Comparison of ENCODE assay signal across 26 cellular contexts in the genomic region with DNA sequence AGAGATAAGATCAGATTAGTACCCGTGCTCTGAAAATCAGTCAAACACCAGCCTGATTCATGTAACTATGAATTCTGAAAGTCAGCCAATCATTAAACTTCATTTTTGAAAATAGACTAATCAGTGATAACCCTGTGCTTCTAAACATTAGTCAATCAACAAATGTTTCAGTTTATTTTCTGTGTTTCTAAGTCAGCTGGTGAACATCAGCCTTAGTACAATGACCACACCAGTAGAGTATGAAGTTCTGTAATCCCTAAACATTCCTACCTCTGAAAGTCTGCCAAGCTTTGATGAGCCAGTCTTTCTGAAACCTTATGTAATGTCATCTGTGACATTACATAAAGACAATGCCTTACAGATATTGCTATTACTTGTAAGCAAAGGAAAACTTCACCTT.
DNase-seq lines count a peak whose midpoint lies in the region; ATAC-seq, FAIRE-seq and TF ChIP-seq lines count a peak whose summit lies in the region.
"Had no signal": no experiment of that assay in that cellular context is flagged by ENCODE, and none has a peak within 500 bp of the region (broad histone marks: within the 10 kb centered on the region; RNA-seq: fewer than 3 reads in every experiment).

No MANE protein-coding gene starts in this region.

- no peaks in the 10 kb centered on the region for H3K27me3 Mint-ChIP-seq in astrocyte (ENCODE audit: low read depth, unreplicated experiment)
- H3K27me3 Mint-ChIP-seq: activated CD8-positive, alpha-beta memory T cell treated with anti-CD3 and anti-CD28 coated beads, Interleukin-2, amount 10 ng/mL, durations not matched to agents 7 days and 5 days; activated naive CD8-positive, alpha-beta T cell treated with anti-CD3 and anti-CD28 coated beads, Interleukin-2, amount 10 ng/mL, durations not matched to agents 7 days and 5 days; activated T-helper 17 cell treated with anti-CD3 and anti-CD28 coated beads, Interleukin-2, amount 50 U/mL, for 72 hours; B cell; stimulated activated naive CD8-positive, alpha-beta T cell treated with anti-CD3 and anti-CD28 coated beads, Interleukin-15, amount 100 ng/mL, for 72 hours; T-cell had no signal

- no peak overlapping the region for H3K4me3 ChIP-seq in astrocyte (ENCODE audit: insufficient read depth, low read depth, low read length)
- H3K4me3 ChIP-seq: MG63, mucosa of descending colon had no signal

- no peak overlapping the region for H3K9ac ChIP-seq in astrocyte (ENCODE audit: low read length)

- H3K79me2 ChIP-seq in astrocyte (ENCODE audit: insufficient read depth, low read length) = no peaks in the 10 kb centered on the region

- no peak overlapping the region for H3K4me3 Mint-ChIP-seq in astrocyte (ENCODE audit: unreplicated experiment)
- H3K4me3 Mint-ChIP-seq: activated CD8-positive, alpha-beta memory T cell treated with anti-CD3 and anti-CD28 coated beads, Interleukin-2, amount 10 ng/mL, durations not matched to agents 7 days and 5 days; activated naive CD8-positive, alpha-beta T cell treated with anti-CD3 and anti-CD28 coated beads, Interleukin-2, amount 10 ng/mL, durations not matched to agents 7 days and 5 days; activated T-helper 17 cell treated with anti-CD3 and anti-CD28 coated beads, Interleukin-2, amount 50 U/mL, for 72 hours; B cell; H9; stimulated activated naive CD8-positive, alpha-beta T cell treated with anti-CD3 and anti-CD28 coated beads, Interleukin-15, amount 100 ng/mL, for 72 hours; T-cell had no signal

- H3K27me3 ChIP-seq in astrocyte (ENCODE audit: insufficient read depth, low read length) = no peaks in the 10 kb centered on the region
- H3K27me3 ChIP-seq: MG63 had no signal

- no peaks in the 10 kb centered on the region for H3K9me3 Mint-ChIP-seq in astrocyte (ENCODE audit: unreplicated experiment)
- H3K9me3 Mint-ChIP-seq: activated T-helper 17 cell treated with anti-CD3 and anti-CD28 coated beads, Interleukin-2, amount 50 U/mL, for 72 hours; H9; stimulated activated naive CD8-positive, alpha-beta T cell treated with anti-CD3 and anti-CD28 coated beads, Interleukin-15, amount 100 ng/mL, for 72 hours had no signal

- no peak for TF ChIP-seq CTCF in astrocyte (IDR thresholded peaks at IDR 0.05; ENCODE audit: insufficient read depth, low read depth, low read length)

- no peaks in the 10 kb centered on the region for H3K36me3 Mint-ChIP-seq in astrocyte (ENCODE audit: low read depth, unreplicated experiment)
- H3K36me3 Mint-ChIP-seq: activated CD8-positive, alpha-beta memory T cell treated with anti-CD3 and anti-CD28 coated beads, Interleukin-2, amount 10 ng/mL, durations not matched to agents 7 days and 5 days; activated naive CD8-positive, alpha-beta T cell treated with anti-CD3 and anti-CD28 coated beads, Interleukin-2, amount 10 ng/mL, durations not matched to agents 7 days and 5 days; T-cell had no signal

- peak overlapping the region; percentile 96 for H3K27ac Mint-ChIP-seq in astrocyte (ENCODE audit: unreplicated experiment)
- H3K27ac Mint-ChIP-seq: activated CD8-positive, alpha-beta memory T cell treated with anti-CD3 and anti-CD28 coated beads, Interleukin-2, amount 10 ng/mL, durations not matched to agents 7 days and 5 days; activated naive CD8-positive, alpha-beta T cell treated with anti-CD3 and anti-CD28 coated beads, Interleukin-2, amount 10 ng/mL, durations not matched to agents 7 days and 5 days; activated T-helper 17 cell treated with anti-CD3 and anti-CD28 coated beads, Interleukin-2, amount 50 U/mL, for 72 hours; B cell; H9; stimulated activated naive CD8-positive, alpha-beta T cell treated with anti-CD3 and anti-CD28 coated beads, Interleukin-15, amount 100 ng/mL, for 72 hours; T-cell had no signal

- no peak overlapping the region for H3K4me2 ChIP-seq in astrocyte (ENCODE audit: low read length)

- H3K27ac ChIP-seq in astrocyte (ENCODE audit: low read depth, low read length) = no peak overlapping the region

- H2AFZ ChIP-seq in astrocyte (ENCODE audit: low read depth, low read length) = no peak overlapping the region

- ATAC-seq in HG02678 (IDR thresholded peaks at IDR 0.05; ENCODE audit: unreplicated experiment) = no peak
- ATAC-seq: activated CD8-positive, alpha-beta memory T cell treated with anti-CD3 and anti-CD28 coated beads, Interleukin-2, amount 10 ng/mL, durations not matched to agents 7 days and 5 days; activated T-helper 17 cell treated with anti-CD3 and anti-CD28 coated beads, Interleukin-2, amount 50 U/mL, for 72 hours; left lobe of liver; mucosa of descending colon; stimulated activated naive CD8-positive, alpha-beta T cell treated with anti-CD3 and anti-CD28 coated beads, Interleukin-15, amount 100 ng/mL, for 72 hours; T-cell had no signal

- DNase-seq in HS-27A (ENCODE audit: low read depth) (peak; percentile 56), astrocyte (ENCODE audit: low read depth) (peak; percentile 79), glomerular visceral epithelial cell (ENCODE audit: extremely low spot score) (peak; percentile 45), stromal cell of bone marrow (ENCODE audit: low read depth) (peak; percentile 6)
- no peak for DNase-seq in activated CD4-positive, alpha-beta T cell treated with anti-CD3 and anti-CD28 coated beads for 48 hours
- no peak for DNase-seq in activated effector memory CD4-positive, alpha-beta T cell treated with Interleukin-2 at 50 U/mL for 16 hours
- DNase-seq: activated CD4-positive, alpha-beta T cell treated with anti-CD3 and anti-CD28 coated beads for 4 hours; activated CD8-positive, alpha-beta memory T cell treated with anti-CD3 and anti-CD28 coated beads, Interleukin-2, amount 10 ng/mL, durations not matched to agents 7 days and 5 days; activated naive CD8-positive, alpha-beta T cell treated with anti-CD3 and anti-CD28 coated beads, Interleukin-2, amount 10 ng/mL, durations not matched to agents 7 days and 5 days; Caco-2; caudate nucleus; effector CD4-positive, alpha-beta T cell; H9; MG63; mucosa of descending colon; NCI-H1417 treated with DMSO at 0.1 percent for 48 hours; NCI-H748 treated with DMSO at 0.1 percent for 48 hours; OCI-M1; stimulated activated CD4-positive, alpha-beta T cell treated with anti-CD3 and anti-CD28 coated beads, Interleukin-4, amount 100 ng/mL, for 4 hours; stimulated activated naive CD8-positive, alpha-beta T cell treated with anti-CD3 and anti-CD28 coated beads, Interleukin-15, amount 100 ng/mL, for 72 hours; T-cell had no signal

- FAIRE-seq in astrocyte (lab: Jason Lieb, UNC) = no peak
- FAIRE-seq: TTC549 had no signal

- H3K9me3 ChIP-seq in astrocyte (ENCODE audit: insufficient read depth, low read depth, low read length) = no peaks in the 10 kb centered on the region
- H3K9me3 ChIP-seq: Caco-2, MG63, mucosa of descending colon had no signal

- peaks cover 11% of the 10 kb centered on the region for H3K4me1 Mint-ChIP-seq in astrocyte (ENCODE audit: low read depth, unreplicated experiment)
- H3K4me1 Mint-ChIP-seq: activated CD8-positive, alpha-beta memory T cell treated with anti-CD3 and anti-CD28 coated beads, Interleukin-2, amount 10 ng/mL, durations not matched to agents 7 days and 5 days; activated naive CD8-positive, alpha-beta T cell treated with anti-CD3 and anti-CD28 coated beads, Interleukin-2, amount 10 ng/mL, durations not matched to agents 7 days and 5 days; activated T-helper 17 cell treated with anti-CD3 and anti-CD28 coated beads, Interleukin-2, amount 50 U/mL, for 72 hours; B cell; stimulated activated naive CD8-positive, alpha-beta T cell treated with anti-CD3 and anti-CD28 coated beads, Interleukin-15, amount 100 ng/mL, for 72 hours; T-cell had no signal

- H3K36me3 ChIP-seq in astrocyte (ENCODE audit: insufficient read depth, low read length) = no peaks in the 10 kb centered on the region
- H3K36me3 ChIP-seq: MG63 had no signal

- no peaks in the 10 kb centered on the region for H4K20me1 ChIP-seq in astrocyte (ENCODE audit: insufficient read depth, low read length)

- no peaks in the 10 kb centered on the region for H3K4me1 ChIP-seq in astrocyte (ENCODE audit: insufficient read depth, low read length)
- H3K4me1 ChIP-seq: Caco-2 had no signal

Comparison
In these comparisons a context has a peak if more than half of its experiments do, and no peak if none do; other contexts are left out.
1. DNase-seq: peak in HS-27A (single experiment), astrocyte (single experiment), glomerular visceral epithelial cell (single experiment) and stromal cell of bone marrow (single experiment); none in activated CD4-positive, alpha-beta T cell treated with anti-CD3 and anti-CD28 coated beads for 48 hours (single experiment) and activated effector memory CD4-positive, alpha-beta T cell treated with Interleukin-2 at 50 U/mL for 16 hours (single experiment).